Comparison of ENCODE assay signal across 8 cellular contexts in genomic region chr19:45470147-45471081, GRCh38. TPM values are rescaled to one million over a fixed set of nuclear protein-coding genes. Genes with fewer than 3 reads are reported as not detected.
DNase-seq lines count a peak whose midpoint lies in the region; ATAC-seq and TF ChIP-seq lines count a peak whose summit lies in the region.

No MANE protein-coding gene starts in this region.

- 0 out of 2 replicates have a peak, but pooled peaks cover 3% of the 10 kb centered on the region for H3F3A ChIP-seq in SU-DHL-6 (ENCODE audit: insufficient read depth)

- 0 out of 2 replicates have a peak overlapping the region, but pooled peaks have one; percentile 59 for H3K9ac ChIP-seq in SU-DHL-6 (ENCODE audit: low read length)

- no peak overlapping the region for H3K27ac ChIP-seq in SU-DHL-6 (ENCODE audit: low read depth, low read length)

- peak in 2 of 3 donors; percentile 4 to 6 for ATAC-seq in natural killer cell
- no peak for ATAC-seq in GM19455 (IDR thresholded peaks at IDR 0.05; ENCODE audit: unreplicated experiment)

- DNase-seq in natural killer cell (peak; percentile 58), HPDE6-E6E7 (ENCODE audit: extremely low spot score) (no peak), DMS79 treated with DMSO at 0.1 percent for 48 hours (lab: John Stamatoyannopoulos, UW) (no peak), NCI-H69 (lab: John Stamatoyannopoulos, UW) (no peak)

- H3K9me3 Mint-ChIP-seq in dendritic cell treated with granulocyte-macrophage colony-stimulating factor and Interleukin-4, amounts not matched to agents 40 ng/mL and 50 ng/mL, for 4 days, result no peaks in the 10 kb centered on the region
- H3K9me3 Mint-ChIP-seq in natural killer cell, result no peaks in the 10 kb centered on the region

- no peaks in the 10 kb centered on the region for H3K9me3 ChIP-seq in SU-DHL-6 (ENCODE audit: insufficient read depth, low read length)

- no peak for TF ChIP-seq CTCF in SU-DHL-6 (IDR thresholded peaks at IDR 0.05; ENCODE audit: insufficient read depth, low read length, poor library complexity, severe bottlenecking)
- TF ChIP-seq CTCF in natural killer cell (IDR thresholded peaks at IDR 0.05), result no peak

- H3K36me3 Mint-ChIP-seq in dendritic cell treated with granulocyte-macrophage colony-stimulating factor and Interleukin-4, amounts not matched to agents 40 ng/mL and 50 ng/mL, for 4 days (ENCODE audit: low read depth), result peaks cover 7% of the 10 kb centered on the region
- H3K36me3 Mint-ChIP-seq in natural killer cell, result no peaks in the 10 kb centered on the region

- H4K20me1 ChIP-seq in SU-DHL-6 (ENCODE audit: low read depth, low read length), result no peaks in the 10 kb centered on the region

- H3K36me3 ChIP-seq in SU-DHL-6 (ENCODE audit: low read length), result no peaks in the 10 kb centered on the region

- no peaks in the 10 kb centered on the region for H3K27me3 ChIP-seq in SU-DHL-6 (ENCODE audit: low read length)

- peaks cover 79% of the 10 kb centered on the region for H3K4me1 Mint-ChIP-seq in dendritic cell treated with granulocyte-macrophage colony-stimulating factor and Interleukin-4, amounts not matched to agents 40 ng/mL and 50 ng/mL, for 4 days (ENCODE audit: low read depth)
- peaks cover 47 to 82% of the 10 kb centered on the region in 2 donors for H3K4me1 Mint-ChIP-seq in natural killer cell

- peak overlapping the region; percentile 70 for H2AFZ ChIP-seq in SU-DHL-6 (ENCODE audit: low read depth, low read length, severe bottlenecking)

- H3K4me3 ChIP-seq in GM08714 (ENCODE audit: low read length) (peak overlapping the region; percentile 54; the same call in 1 of the 2 replicates), SU-DHL-6 (ENCODE audit: insufficient read depth, low read length, poor library complexity, severe bottlenecking) (peak overlapping the region; percentile 61)

- intact Hi-C loops in dendritic cell treated with granulocyte-macrophage colony-stimulating factor and Interleukin-4, amounts not matched to agents 40 ng/mL and 50 ng/mL, for 4 days (cut with micrococcal nuclease), result no loop called here
- intact Hi-C loops in natural killer cell (cut with micrococcal nuclease), result no loop called here

- no peaks in the 10 kb centered on the region for H3K9me2 ChIP-seq in SU-DHL-6 (replicated peaks; ENCODE audit: insufficient read depth, low read length)

- peak overlapping the region; percentile 81 for H3K4me2 ChIP-seq in SU-DHL-6 (ENCODE audit: low read depth, low read length, poor library complexity, severe bottlenecking)

- peaks cover 64% of the 10 kb centered on the region for H3K27me3 Mint-ChIP-seq in dendritic cell treated with granulocyte-macrophage colony-stimulating factor and Interleukin-4, amounts not matched to agents 40 ng/mL and 50 ng/mL, for 4 days
- H3K27me3 Mint-ChIP-seq in natural killer cell (ENCODE audit: low read depth in 2 of 2), result peaks cover 8 to 28% of the 10 kb centered on the region in 2 donors

- no peaks in the 10 kb centered on the region for H3K79me2 ChIP-seq in SU-DHL-6 (ENCODE audit: insufficient read depth, low read length)

- peak overlapping the region; percentile 97 for H3K27ac Mint-ChIP-seq in dendritic cell treated with granulocyte-macrophage colony-stimulating factor and Interleukin-4, amounts not matched to agents 40 ng/mL and 50 ng/mL, for 4 days
- peak overlapping the region; percentile 87 to 99 for H3K27ac Mint-ChIP-seq in natural killer cell

- peak overlapping the region; percentile 93 for H3K4me3 Mint-ChIP-seq in dendritic cell treated with granulocyte-macrophage colony-stimulating factor and Interleukin-4, amounts not matched to agents 40 ng/mL and 50 ng/mL, for 4 days
- H3K4me3 Mint-ChIP-seq in natural killer cell, result peak overlapping the region; percentile 96

RNA-seq across cellular contexts. Expression of gene FOSB, which starts 2.6 kb away (rescaled TPM):
- 1,000 to 10,000 TPM in 2 of 3 donors, 100 to 1,000 TPM in 1; 784 to 1,837 (median 1,121) TPM for total RNA-seq in natural killer cell

RNA-seq across cellular contexts. Expression of gene RTN2, which starts 26.4 kb away (rescaled TPM):
- total RNA-seq in natural killer cell, result 1 to 10 TPM; 1.9 to 5.5 (median 3.0) TPM

RNA-seq across cellular contexts. Expression of gene PPM1N, which starts 27.8 kb away (rescaled TPM):
- 1 to 10 TPM; 5.1 to 8.3 (median 6.8) TPM for total RNA-seq in natural killer cell

RNA-seq across cellular contexts. Expression of gene VASP, which starts 36.9 kb away (rescaled TPM):
- 100 to 1,000 TPM; 192 to 244 (median 237) TPM for total RNA-seq in natural killer cell

RNA-seq across cellular contexts. Expression of gene ERCC1, which starts 46.7 kb away (rescaled TPM):
- total RNA-seq in natural killer cell, result 10 to 100 TPM; 46.8 to 55.2 (median 48.2) TPM
